ENCODE assay signal across 35 cellular contexts in the genomic region with DNA sequence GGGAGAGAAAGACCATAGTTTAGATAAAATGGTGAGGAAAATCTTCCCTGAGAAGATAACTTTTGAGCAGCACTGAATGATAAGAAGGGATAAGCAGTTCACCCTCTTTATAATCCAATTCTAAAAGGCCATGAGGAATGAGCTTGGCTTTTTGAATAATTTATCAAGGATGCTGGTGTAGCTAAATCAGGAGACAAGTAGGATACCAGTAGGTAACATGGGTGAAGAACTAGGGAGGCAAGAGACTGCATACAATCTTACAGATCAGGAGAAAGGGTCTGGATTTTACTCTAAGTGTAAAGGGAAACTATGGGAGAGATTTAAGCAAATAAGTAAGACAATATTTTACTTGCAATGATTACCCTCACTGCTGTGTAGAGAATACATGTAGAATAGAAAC.
"Had no signal": no experiment of that assay in that cellular context is flagged by ENCODE, and none has a peak within 500 bp of the region (broad histone marks: within the 10 kb centered on the region; RNA-seq: fewer than 3 reads in every experiment).

No MANE protein-coding gene starts in this region.

- H3K4me3 Mint-ChIP-seq: activated B cell treated with CpG ODN at 0.5 μM for 24 hours; activated CD4-positive, alpha-beta memory T cell treated with anti-CD3 and anti-CD28 coated beads for 36 hours; activated CD4-positive, alpha-beta T cell treated with anti-CD3 and anti-CD28 coated beads, Interleukin-2, amount 10 ng/mL, durations not matched to agents 24 days and 14 days; activated CD8-positive, alpha-beta T cell treated with anti-CD3 and anti-CD28 coated beads for 36 hours; activated naive CD4-positive, alpha-beta T cell treated with anti-CD3 and anti-CD28 coated beads for 36 hours; activated naive CD8-positive, alpha-beta T cell treated with anti-CD3 and anti-CD28 coated beads for 36 hours; T-helper 1 cell treated with Interleukin-12 subunit alpha and Interleukin-12 subunit beta and Interleukin-4 antibody, amounts not matched to agents 30 μg/mL and 1 μg/mL, for 36 hours; T-helper 2 cell treated with Interferon-gamma antibody and Interleukin-4, amounts not matched to agents 5 μg/mL and 100 μg/mL, for 36 hours had no signal

- H3K4me3 ChIP-seq: adrenal gland, body of pancreas, breast epithelium, colonic mucosa had no signal

- H3K27ac ChIP-seq: adrenal gland, body of pancreas, brain microvascular endothelial cell, breast epithelium, colonic mucosa, VCaP had no signal

- FAIRE-seq: astrocyte, TTC549 had no signal

- ATAC-seq: activated CD8-positive, alpha-beta T cell treated with anti-CD3 and anti-CD28 coated beads for 36 hours; activated naive CD4-positive, alpha-beta T cell treated with anti-CD3 and anti-CD28 coated beads, Interleukin-2, amount 50 U/mL, for 72 hours; body of pancreas had no signal

- H3K27ac Mint-ChIP-seq: activated B cell treated with CpG ODN at 0.5 μM for 24 hours; activated CD4-positive, alpha-beta memory T cell treated with anti-CD3 and anti-CD28 coated beads for 36 hours; activated CD4-positive, alpha-beta T cell treated with anti-CD3 and anti-CD28 coated beads, Interleukin-2, amount 10 ng/mL, durations not matched to agents 24 days and 14 days; activated CD8-positive, alpha-beta T cell treated with anti-CD3 and anti-CD28 coated beads for 36 hours; activated naive CD4-positive, alpha-beta T cell treated with anti-CD3 and anti-CD28 coated beads for 36 hours; activated naive CD4-positive, alpha-beta T cell treated with anti-CD3 and anti-CD28 coated beads, Interleukin-2, amount 50 U/mL, for 72 hours; activated naive CD8-positive, alpha-beta T cell treated with anti-CD3 and anti-CD28 coated beads for 36 hours; activated T-helper 2 cell treated with anti-CD3 and anti-CD28 coated beads, Interferon-gamma antibody, Interleukin-2, Interleukin-4, amounts not matched to agents 10 μg/mL and 5 μg/mL and 100 μg/mL, durations not matched to agents 14 hours and 24 hours and 36 hours; T-helper 1 cell treated with Interleukin-12 subunit alpha and Interleukin-12 subunit beta and Interleukin-4 antibody, amounts not matched to agents 30 μg/mL and 1 μg/mL, for 36 hours; T-helper 2 cell treated with Interferon-gamma antibody and Interleukin-4, amounts not matched to agents 5 μg/mL and 100 μg/mL, for 36 hours had no signal

- H3K27me3 Mint-ChIP-seq: activated B cell treated with CpG ODN at 0.5 μM for 24 hours; activated CD4-positive, alpha-beta memory T cell treated with anti-CD3 and anti-CD28 coated beads for 36 hours; activated CD4-positive, alpha-beta T cell treated with anti-CD3 and anti-CD28 coated beads, Interleukin-2, amount 10 ng/mL, durations not matched to agents 24 days and 14 days; activated CD8-positive, alpha-beta T cell treated with anti-CD3 and anti-CD28 coated beads for 36 hours; activated naive CD8-positive, alpha-beta T cell treated with anti-CD3 and anti-CD28 coated beads for 36 hours had no signal

- H3K36me3 ChIP-seq: breast epithelium had no signal

- H3K27me3 ChIP-seq: adrenal gland, body of pancreas, brain microvascular endothelial cell, breast epithelium, colonic mucosa had no signal

- H3K4me1 ChIP-seq: adrenal gland, breast epithelium, colonic mucosa had no signal

- H3K9me3 Mint-ChIP-seq: activated B cell treated with CpG ODN at 0.5 μM for 24 hours; activated CD4-positive, alpha-beta memory T cell treated with anti-CD3 and anti-CD28 coated beads for 36 hours; activated CD8-positive, alpha-beta T cell treated with anti-CD3 and anti-CD28 coated beads for 36 hours; activated naive CD4-positive, alpha-beta T cell treated with anti-CD3 and anti-CD28 coated beads for 36 hours; activated naive CD4-positive, alpha-beta T cell treated with anti-CD3 and anti-CD28 coated beads, Interleukin-2, amount 50 U/mL, for 72 hours; activated naive CD8-positive, alpha-beta T cell treated with anti-CD3 and anti-CD28 coated beads for 36 hours; activated T-helper 2 cell treated with anti-CD3 and anti-CD28 coated beads, Interferon-gamma antibody, Interleukin-2, Interleukin-4, amounts not matched to agents 10 μg/mL and 5 μg/mL and 100 μg/mL, durations not matched to agents 14 hours and 24 hours and 36 hours; T-helper 1 cell treated with Interleukin-12 subunit alpha and Interleukin-12 subunit beta and Interleukin-4 antibody, amounts not matched to agents 30 μg/mL and 1 μg/mL, for 36 hours; T-helper 2 cell treated with Interferon-gamma antibody and Interleukin-4, amounts not matched to agents 5 μg/mL and 100 μg/mL, for 36 hours had no signal

- DNase-seq: activated B cell treated with CpG ODN at 0.5 μM for 24 hours; activated CD4-positive, alpha-beta memory T cell treated with anti-CD3 and anti-CD28 coated beads for 36 hours; activated CD4-positive, alpha-beta T cell treated with anti-CD3 and anti-CD28 coated beads for 4 hours; activated CD4-positive, alpha-beta T cell treated with anti-CD3 and anti-CD28 coated beads, Interleukin-2, amount 10 ng/mL, durations not matched to agents 24 days and 14 days; activated CD4-positive, alpha-beta T cell treated with anti-CD3 and anti-CD28 coated beads, Interleukin-2, amount 50 U/mL, for 1 hour; activated CD4-positive, alpha-beta T cell treated with anti-CD3 and anti-CD28 coated beads, Interleukin-2, amount 50 U/mL, for 4 hours; activated CD4-positive, CD25-positive, alpha-beta regulatory T cell treated with anti-CD3 and anti-CD28 coated beads, Interleukin-2, amount 50 U/mL, for 72 hours; activated CD8-positive, alpha-beta memory T cell treated with anti-CD3 and anti-CD28 coated beads, Interleukin-2, amount 50 U/mL, for 4 hours; activated CD8-positive, alpha-beta T cell treated with anti-CD3 and anti-CD28 coated beads for 36 hours; activated effector memory CD4-positive, alpha-beta T cell treated with Interleukin-2 at 50 U/mL for 16 hours; activated gamma-delta T cell; activated naive CD4-positive, alpha-beta T cell treated with anti-CD3 and anti-CD28 coated beads for 36 hours; activated naive CD4-positive, alpha-beta T cell treated with anti-CD3 and anti-CD28 coated beads, Interleukin-2, amount 50 U/mL, for 16 hours; activated naive CD8-positive, alpha-beta T cell treated with anti-CD3 and anti-CD28 coated beads for 36 hours; activated T-cell treated with anti-CD3 and anti-CD28 coated beads for 4 hours; activated T-cell treated with anti-CD3 and anti-CD28 coated beads, Interleukin-2, amount 50 U/mL, for 1 hour; activated T-cell treated with anti-CD3 and anti-CD28 coated beads, Interleukin-2, amount 50 U/mL, for 48 hours; adrenal gland; amniotic stem cell; aorta; body of pancreas; brain microvascular endothelial cell; central memory CD4-positive, alpha-beta T cell; cerebellar nuclear complex; colonic mucosa; T-helper 2 cell; T-helper 9 cell had no signal

- H3K9me3 ChIP-seq: adrenal gland, body of pancreas, breast epithelium, colonic mucosa had no signal
